ENCODE assay signal across 11 cellular contexts in genomic region chr4:121729753-121730152, GRCh38. TPM values are rescaled to one million over a fixed set of nuclear protein-coding genes. Genes with fewer than 3 reads are reported as not detected.
"Had no signal": no experiment of that assay in that cellular context is flagged by ENCODE, and none has a peak within 500 bp of the region (broad histone marks: within the 10 kb centered on the region; RNA-seq: fewer than 3 reads in every experiment).

No MANE protein-coding gene starts in this region.

RNA-seq across cellular contexts. Expression of gene SMIM43, which starts 35.2 kb away (rescaled TPM):
- total RNA-seq: natural killer cell; natural killer cell treated with Interleukin-12 subunit alpha and Interleukin-12 subunit beta and Interleukin-15 and Interleukin-18, amount 100 ng/mL, for 72 hours; osteocyte; pancreas; posterior vena cava; progenitor cell of endocrine pancreas; prostate gland; psoas muscle; right atrium auricular region; right lobe of liver; smooth muscle cell had no signal
- polyA plus RNA-seq: smooth muscle cell had no signal
